4 cellular contexts compared by ENCODE assay signal in the genomic region with DNA sequence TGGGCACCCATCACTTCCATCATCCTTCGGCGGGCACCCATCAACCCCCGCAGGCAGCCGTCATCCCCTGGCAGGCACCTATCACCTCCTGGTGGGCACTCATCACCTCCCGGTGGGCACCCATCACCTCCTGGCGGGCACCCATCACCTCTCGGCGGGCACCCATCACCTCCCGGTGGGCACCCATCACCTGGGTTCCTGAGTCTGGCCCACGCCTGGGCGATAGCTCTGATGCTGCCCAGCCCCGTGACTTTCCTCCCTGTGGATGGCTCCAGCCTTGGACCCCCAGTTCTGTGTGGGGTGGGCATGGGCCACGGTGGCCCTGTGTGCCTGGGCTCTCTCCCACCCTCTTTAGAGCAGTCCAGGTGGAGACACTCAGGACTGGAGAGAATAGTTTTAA.
TF ChIP-seq lines count a peak whose summit lies in the region.

No MANE protein-coding gene starts in this region.

TF ChIP-seq in SK-N-SH, 30 proteins besides CTCF, POLR2A, EP300 and RAD21:
- TF ChIP-seq TAF1 (IDR thresholded peaks at IDR 0.05; ENCODE audit: borderline replicate concordance, low read depth, low read length) = no peak
- TF ChIP-seq GABPA (IDR thresholded peaks at IDR 0.05; ENCODE audit: low read depth) = no peak
- TF ChIP-seq FOXM1 (IDR thresholded peaks at IDR 0.05; ENCODE audit: low read depth) = no peak
- no peak for TF ChIP-seq NRF1 (IDR thresholded peaks at IDR 0.05; ENCODE audit: low read depth, low read length)

TF ChIP-seq in SK-N-SH treated with all-trans-retinoic acid at 6 μM for 48 hours, 23 proteins besides CTCF, POLR2A, EP300 and RAD21:
- TF ChIP-seq, protein P1, sequence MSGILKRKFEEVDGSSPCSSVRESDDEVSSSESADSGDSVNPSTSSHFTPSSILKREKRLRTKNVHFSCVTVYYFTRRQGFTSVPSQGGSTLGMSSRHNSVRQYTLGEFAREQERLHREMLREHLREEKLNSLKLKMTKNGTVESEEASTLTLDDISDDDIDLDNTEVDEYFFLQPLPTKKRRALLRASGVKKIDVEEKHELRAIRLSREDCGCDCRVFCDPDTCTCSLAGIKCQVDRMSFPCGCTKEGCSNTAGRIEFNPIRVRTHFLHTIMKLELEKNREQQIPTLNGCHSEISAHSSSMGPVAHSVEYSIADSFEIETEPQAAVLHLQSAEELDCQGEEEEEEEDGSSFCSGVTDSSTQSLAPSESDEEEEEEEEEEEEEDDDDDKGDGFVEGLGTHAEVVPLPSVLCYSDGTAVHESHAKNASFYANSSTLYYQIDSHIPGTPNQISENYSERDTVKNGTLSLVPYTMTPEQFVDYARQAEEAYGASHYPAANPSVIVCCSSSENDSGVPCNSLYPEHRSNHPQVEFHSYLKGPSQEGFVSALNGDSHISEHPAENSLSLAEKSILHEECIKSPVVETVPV (CRISPR knock-in tag; IDR thresholded peaks at IDR 0.05) = no peak
- TF ChIP-seq ARNTL (CRISPR knock-in tag; IDR thresholded peaks at IDR 0.05; ENCODE audit: borderline replicate concordance, low read depth) = no peak
- TF ChIP-seq BACH2 (CRISPR knock-in tag; IDR thresholded peaks at IDR 0.05; ENCODE audit: borderline replicate concordance) = no peak

TF ChIP-seq in A549, 52 proteins besides CTCF, POLR2A, EP300 and RAD21:
- TF ChIP-seq HOXB13 (CRISPR knock-in tag; IDR thresholded peaks at IDR 0.05; ENCODE audit: low read depth) (no peak), KDM5A (IDR thresholded peaks at IDR 0.05) (no peak), MAFK (IDR thresholded peaks at IDR 0.05; ENCODE audit: partially characterized antibody) (no peak), GATA3 (IDR thresholded peaks at IDR 0.05; ENCODE audit: borderline replicate concordance) (no peak), HOXB5 (CRISPR knock-in tag; IDR thresholded peaks at IDR 0.05) (no peak), HOXA7 (CRISPR knock-in tag; IDR thresholded peaks at IDR 0.05) (no peak), CEBPB (IDR thresholded peaks at IDR 0.05) (no peak), NFE2L2 (conservative IDR thresholded peaks at IDR 0.05; ENCODE audit: low read length) (no peak), TFCP2L1 (CRISPR knock-in tag; IDR thresholded peaks at IDR 0.05) (no peak), POLR2AphosphoS2 (conservative IDR thresholded peaks at IDR 0.05; ENCODE audit: low read length) (no peak), NPAS2 (CRISPR knock-in tag; IDR thresholded peaks at IDR 0.05; ENCODE audit: borderline replicate concordance) (no peak), KDM1A (IDR thresholded peaks at IDR 0.05; ENCODE audit: low read depth) (no peak)
- TF ChIP-seq, protein P2, sequence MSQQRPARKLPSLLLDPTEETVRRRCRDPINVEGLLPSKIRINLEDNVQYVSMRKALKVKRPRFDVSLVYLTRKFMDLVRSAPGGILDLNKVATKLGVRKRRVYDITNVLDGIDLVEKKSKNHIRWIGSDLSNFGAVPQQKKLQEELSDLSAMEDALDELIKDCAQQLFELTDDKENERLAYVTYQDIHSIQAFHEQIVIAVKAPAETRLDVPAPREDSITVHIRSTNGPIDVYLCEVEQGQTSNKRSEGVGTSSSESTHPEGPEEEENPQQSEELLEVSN (IDR thresholded peaks at IDR 0.05; ENCODE audit: borderline replicate concordance, low read depth) = no peak
- TF ChIP-seq, protein P3, sequence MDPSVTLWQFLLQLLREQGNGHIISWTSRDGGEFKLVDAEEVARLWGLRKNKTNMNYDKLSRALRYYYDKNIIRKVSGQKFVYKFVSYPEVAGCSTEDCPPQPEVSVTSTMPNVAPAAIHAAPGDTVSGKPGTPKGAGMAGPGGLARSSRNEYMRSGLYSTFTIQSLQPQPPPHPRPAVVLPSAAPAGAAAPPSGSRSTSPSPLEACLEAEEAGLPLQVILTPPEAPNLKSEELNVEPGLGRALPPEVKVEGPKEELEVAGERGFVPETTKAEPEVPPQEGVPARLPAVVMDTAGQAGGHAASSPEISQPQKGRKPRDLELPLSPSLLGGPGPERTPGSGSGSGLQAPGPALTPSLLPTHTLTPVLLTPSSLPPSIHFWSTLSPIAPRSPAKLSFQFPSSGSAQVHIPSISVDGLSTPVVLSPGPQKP (IDR thresholded peaks at IDR 0.05; ENCODE audit: low read depth, low read length) = no peak
- TF ChIP-seq, protein P4, sequence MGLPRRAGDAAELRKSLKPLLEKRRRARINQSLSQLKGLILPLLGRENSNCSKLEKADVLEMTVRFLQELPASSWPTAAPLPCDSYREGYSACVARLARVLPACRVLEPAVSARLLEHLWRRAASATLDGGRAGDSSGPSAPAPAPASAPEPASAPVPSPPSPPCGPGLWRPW (IDR thresholded peaks at IDR 0.05) = no peak

TF ChIP-seq in HepG2, 621 proteins besides CTCF, POLR2A, EP300 and RAD21:
- TF ChIP-seq, protein P5, sequence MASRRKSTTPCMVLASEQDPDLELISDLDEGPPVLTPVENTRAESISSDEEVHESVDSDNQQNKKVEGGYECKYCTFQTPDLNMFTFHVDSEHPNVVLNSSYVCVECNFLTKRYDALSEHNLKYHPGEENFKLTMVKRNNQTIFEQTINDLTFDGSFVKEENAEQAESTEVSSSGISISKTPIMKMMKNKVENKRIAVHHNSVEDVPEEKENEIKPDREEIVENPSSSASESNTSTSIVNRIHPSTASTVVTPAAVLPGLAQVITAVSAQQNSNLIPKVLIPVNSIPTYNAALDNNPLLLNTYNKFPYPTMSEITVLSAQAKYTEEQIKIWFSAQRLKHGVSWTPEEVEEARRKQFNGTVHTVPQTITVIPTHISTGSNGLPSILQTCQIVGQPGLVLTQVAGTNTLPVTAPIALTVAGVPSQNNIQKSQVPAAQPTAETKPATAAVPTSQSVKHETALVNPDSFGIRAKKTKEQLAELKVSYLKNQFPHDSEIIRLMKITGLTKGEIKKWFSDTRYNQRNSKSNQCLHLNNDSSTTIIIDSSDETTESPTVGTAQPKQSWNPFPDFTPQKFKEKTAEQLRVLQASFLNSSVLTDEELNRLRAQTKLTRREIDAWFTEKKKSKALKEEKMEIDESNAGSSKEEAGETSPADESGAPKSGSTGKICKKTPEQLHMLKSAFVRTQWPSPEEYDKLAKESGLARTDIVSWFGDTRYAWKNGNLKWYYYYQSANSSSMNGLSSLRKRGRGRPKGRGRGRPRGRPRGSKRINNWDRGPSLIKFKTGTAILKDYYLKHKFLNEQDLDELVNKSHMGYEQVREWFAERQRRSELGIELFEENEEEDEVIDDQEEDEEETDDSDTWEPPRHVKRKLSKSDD (CRISPR knock-in tag; IDR thresholded peaks at IDR 0.05; ENCODE audit: low read depth) = no peak
- TF ChIP-seq REL (CRISPR knock-in tag; conservative IDR thresholded peaks at IDR 0.05) = no peak
- TF ChIP-seq, protein P6, sequence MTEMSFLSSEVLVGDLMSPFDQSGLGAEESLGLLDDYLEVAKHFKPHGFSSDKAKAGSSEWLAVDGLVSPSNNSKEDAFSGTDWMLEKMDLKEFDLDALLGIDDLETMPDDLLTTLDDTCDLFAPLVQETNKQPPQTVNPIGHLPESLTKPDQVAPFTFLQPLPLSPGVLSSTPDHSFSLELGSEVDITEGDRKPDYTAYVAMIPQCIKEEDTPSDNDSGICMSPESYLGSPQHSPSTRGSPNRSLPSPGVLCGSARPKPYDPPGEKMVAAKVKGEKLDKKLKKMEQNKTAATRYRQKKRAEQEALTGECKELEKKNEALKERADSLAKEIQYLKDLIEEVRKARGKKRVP (CRISPR knock-in tag; IDR thresholded peaks at IDR 0.05) = no peak
- no peak for TF ChIP-seq ZFP82 (CRISPR knock-in tag; IDR thresholded peaks at IDR 0.05; ENCODE audit: borderline replicate concordance)
- TF ChIP-seq, protein P7, sequence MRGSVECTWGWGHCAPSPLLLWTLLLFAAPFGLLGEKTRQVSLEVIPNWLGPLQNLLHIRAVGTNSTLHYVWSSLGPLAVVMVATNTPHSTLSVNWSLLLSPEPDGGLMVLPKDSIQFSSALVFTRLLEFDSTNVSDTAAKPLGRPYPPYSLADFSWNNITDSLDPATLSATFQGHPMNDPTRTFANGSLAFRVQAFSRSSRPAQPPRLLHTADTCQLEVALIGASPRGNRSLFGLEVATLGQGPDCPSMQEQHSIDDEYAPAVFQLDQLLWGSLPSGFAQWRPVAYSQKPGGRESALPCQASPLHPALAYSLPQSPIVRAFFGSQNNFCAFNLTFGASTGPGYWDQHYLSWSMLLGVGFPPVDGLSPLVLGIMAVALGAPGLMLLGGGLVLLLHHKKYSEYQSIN (CRISPR knock-in tag; IDR thresholded peaks at IDR 0.05; ENCODE audit: borderline replicate concordance) = no peak
- TF ChIP-seq ZIK1 (CRISPR knock-in tag; IDR thresholded peaks at IDR 0.05; ENCODE audit: borderline replicate concordance, low read depth) = no peak
- 0 out of 2 replicates have a peak, but pooled peaks have one; percentile 46 for TF ChIP-seq HNRNPL (IDR thresholded peaks at IDR 0.05; ENCODE audit: low read depth, low read length)
